ENCODE assay signal across 9 cellular contexts in the genomic region with DNA sequence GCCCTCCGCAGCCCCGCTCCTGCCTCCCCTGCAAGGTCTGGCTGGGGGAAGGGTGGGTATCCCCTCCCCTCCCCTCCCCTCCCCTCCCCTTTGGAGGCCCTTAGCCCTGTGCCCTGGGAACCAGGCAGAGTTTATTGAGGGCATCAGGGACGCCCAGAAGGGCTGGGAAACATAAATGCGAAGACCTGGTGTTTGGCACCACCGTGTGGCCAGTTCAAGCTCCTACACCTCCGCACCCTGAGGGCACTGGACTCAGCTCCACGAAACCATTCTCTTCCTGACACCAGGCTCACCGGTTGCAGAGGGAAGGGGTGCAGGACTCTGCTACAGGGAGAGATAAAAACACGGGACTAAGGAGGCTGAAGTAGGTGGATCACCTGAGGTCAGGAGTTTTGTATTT.
DNase-seq lines count a peak whose midpoint lies in the region; ATAC-seq and TF ChIP-seq lines count a peak whose summit lies in the region.
"Had no signal": no experiment of that assay in that cellular context is flagged by ENCODE, and none has a peak within 500 bp of the region (broad histone marks: within the 10 kb centered on the region; RNA-seq: fewer than 3 reads in every experiment).

No MANE protein-coding gene starts in this region.

- peaks cover 3% of the 10 kb centered on the region for H3K27me3 ChIP-seq in brain microvascular endothelial cell (replicated peaks)
- H3K27me3 ChIP-seq: BLaER1 had no signal

- H3K36me3 ChIP-seq in brain microvascular endothelial cell (replicated peaks): no peaks in the 10 kb centered on the region
- H3K36me3 ChIP-seq: BLaER1 had no signal

- DNase-seq in NCI-H187 (lab: John Stamatoyannopoulos, UW): peak; percentile 17 to 26
- no peak for DNase-seq in NCI-H187 treated with DMSO at 0.1 percent for 48 hours (lab: John Stamatoyannopoulos, UW)
- DNase-seq in NCI-H1436 treated with DMSO at 0.1 percent for 48 hours (lab: John Stamatoyannopoulos, UW): peak; percentile 47
- peak; percentile 63 for DNase-seq in UCSD-AML1 (lab: John Stamatoyannopoulos, UW; ENCODE audit: unreplicated experiment)
- peak; percentile 48 for DNase-seq in brain microvascular endothelial cell
- DNase-seq in islet precursor cell: peak; percentile 88
- peak; percentile 47 to 48 for DNase-seq in stimulated activated CD4-positive, alpha-beta T cell treated with anti-CD3 and anti-CD28 coated beads, Interleukin-1b, Interleukin-23, amount 100 ng/mL, for 4 hours (ENCODE audit: low read depth in 2 of 2)

- H3K4me3 ChIP-seq in brain microvascular endothelial cell (ENCODE audit: low read depth, low read length): no peak overlapping the region
- H3K4me3 ChIP-seq: BLaER1 had no signal

- TF ChIP-seq CTCF in brain microvascular endothelial cell (IDR thresholded peaks at IDR 0.05; ENCODE audit: low read depth, low read length, missing control alignments): peak; percentile 91

- no peak overlapping the region for H3K27ac ChIP-seq in brain microvascular endothelial cell
- H3K27ac ChIP-seq: BLaER1 had no signal

- in situ Hi-C loops in brain microvascular endothelial cell (cut with HindIII; ENCODE audit: low pct_ligation_motif_present, low sequenced_read_pairs): no loop called here

- ATAC-seq in HG03139 (IDR thresholded peaks at IDR 0.05; ENCODE audit: unreplicated experiment): no peak
